In genomic region chr1:154145986-154146385, GRCh38 we compare ENCODE assay signal across 13 cellular contexts. TPM values are rescaled to one million over a fixed set of nuclear protein-coding genes. Genes with fewer than 3 reads are reported as not detected.
A peak's percentile ranks its signal among the peaks of the same experiment; 100 is the strongest.
DNase-seq lines count a peak whose midpoint lies in the region; ATAC-seq and TF ChIP-seq lines count a peak whose summit lies in the region.
"Had no signal": no experiment of that assay in that cellular context is flagged by ENCODE, and none has a peak within 500 bp of the region (broad histone marks: within the 10 kb centered on the region; RNA-seq: fewer than 3 reads in every experiment).

No MANE protein-coding gene starts in this region.

- CTCF ChIA-PET in AG04450 (lab: Charles Lee), result interaction anchor here (1.0 to 1.1 kb wide), 3 partner anchors 32 to 487 kb away, joined by 3 read pairs; no protein-coding TSS in a partner anchor

- intact Hi-C loops in left colon (cut with DNase I, micrococcal nuclease), result no loop called here

- H3K9me3 ChIP-seq in AG04450 (ENCODE audit: control insufficient read depth, insufficient read depth, low read length), result no peaks in the 10 kb centered on the region
- H3K9me3 ChIP-seq: ascending aorta, HAP-1 had no signal

- H3K27me3 ChIP-seq in AG04450 (ENCODE audit: control insufficient read depth, insufficient read depth, low read length), result no peaks in the 10 kb centered on the region
- H3K27me3 ChIP-seq: ascending aorta had no signal

- no peak overlapping the region for H3K4me3 ChIP-seq in AG04450 (ENCODE audit: low read depth, low read length)
- H3K4me3 ChIP-seq in fibroblast of pulmonary artery (replicated peaks; ENCODE audit: low read depth, low read length), result no peak overlapping the region
- H3K4me3 ChIP-seq: ascending aorta, HAP-1 had no signal

- POLR2A ChIA-PET in AG04450 (lab: Yijun Ruan, JAX), result no interaction called here

- no peak for ATAC-seq in GM18907 (IDR thresholded peaks at IDR 0.05; ENCODE audit: unreplicated experiment)
- ATAC-seq in left colon, result no peak
- ATAC-seq in HG03378 (IDR thresholded peaks at IDR 0.05; ENCODE audit: unreplicated experiment), result no peak
- ATAC-seq: sciatic nerve had no signal

- no peak for DNase-seq in AG04450 (ENCODE audit: low read depth, low spot score)
- DNase-seq in SK-MEL-5 (ENCODE audit: low read depth, low spot score), result peak; percentile 36
- DNase-seq in fibroblast of pulmonary artery (ENCODE audit: low read depth), result no peak
- no peak for DNase-seq in pons (ENCODE audit: low spot score)
- no peak for DNase-seq in left colon
- DNase-seq: foreskin melanocyte, NCI-H2029 treated with DMSO at 0.1 percent for 48 hours had no signal

- TF ChIP-seq CTCF in AG04450 (IDR thresholded peaks at IDR 0.05; ENCODE audit: low read depth, low read length) (peak; percentile 41), GM12872 (IDR thresholded peaks at IDR 0.05; ENCODE audit: insufficient read depth, low read depth, low read length) (peak; percentile 41; the same call in 1 of the 3 replicates), fibroblast of pulmonary artery (IDR thresholded peaks at IDR 0.05; ENCODE audit: low read length, missing control alignments) (peak; percentile 51)

- in situ Hi-C loops in SK-MEL-5 (cut with HindIII; ENCODE audit: low pct_unique_long_range_greater_than_20kb, low sequenced_read_pairs), result no loop called here

- no peak overlapping the region for H3K27ac ChIP-seq in AG04450 (ENCODE audit: low read depth, low read length)
- H3K27ac ChIP-seq: ascending aorta had no signal

RNA-seq across cellular contexts. Expression of gene NUP210L, which starts 8.9 kb away (rescaled TPM):
- 0.01 TPM in 1 of 2 replicates, not detected in the other for polyA plus RNA-seq in AG04450 (2011; rRNA removed)
- 0.05 TPM in 1 of 2 replicates, not detected in the other for polyA minus RNA-seq in AG04450 (2011; rRNA and poly(A)+ RNA removed)
- not detected in 2 replicates for total RNA-seq in SK-MEL-5 (2014; rRNA removed; shearing (Covaris generic))
- polyA plus RNA-seq in SK-MEL-5 (2015; cell fraction: cytosol; rRNA removed), result 0.03 TPM in 1 of 2 replicates, not detected in the other
- polyA plus RNA-seq in SK-MEL-5 (2015; cell fraction: nucleus; rRNA removed), result 0.09 and 0.17 TPM in 2 replicates
- total RNA-seq in left colon, result under 1 TPM in 1 of 2 donors, not detected in 1; 0.06 TPM
- total RNA-seq: ascending aorta had no signal

RNA-seq across cellular contexts. Expression of gene TPM3, which starts 45.9 kb away (rescaled TPM):
- 397 and 565 TPM in 2 replicates for polyA plus RNA-seq in AG04450 (2011; rRNA removed)
- 140 and 155 TPM in 2 replicates for polyA minus RNA-seq in AG04450 (2011; rRNA and poly(A)+ RNA removed)
- 706 and 766 TPM in 2 replicates for total RNA-seq in SK-MEL-5 (2014; rRNA removed; shearing (Covaris generic))
- polyA plus RNA-seq in SK-MEL-5 (2015; cell fraction: cytosol; rRNA removed), result 591 and 655 TPM in 2 replicates
- polyA plus RNA-seq in SK-MEL-5 (2015; cell fraction: nucleus; rRNA removed), result 236 and 245 TPM in 2 replicates
- 100 to 1,000 TPM; 490 to 491 TPM for total RNA-seq in left colon
